Comparison of ENCODE assay signal across 1 cellular context in genomic region chr3:191328963-191329653, GRCh38.
TF ChIP-seq lines count a peak whose summit lies in the region.

CCDC50 (plus strand) TSS chr3:191329394; CDS start chr3:191329675, 281 bp downstream.

TF ChIP-seq in GM12878, 131 proteins besides CTCF, POLR2A, EP300 and RAD21 (continued from another document and continues in another):
- TF ChIP-seq IRF5 (IDR thresholded peaks at IDR 0.05; ENCODE audit: borderline replicate concordance) (no peak), MTA2 (IDR thresholded peaks at IDR 0.05; ENCODE audit: low read depth) (no peak), BHLHE40 (IDR thresholded peaks at IDR 0.05; ENCODE audit: borderline replicate concordance in 1 of 2, low read depth in 2 of 2, low read length in 1 of 2) (peak; percentile 58 to 65; a peak in 3 of 4 replicates), ZBTB11 (CRISPR knock-in tag; IDR thresholded peaks at IDR 0.05) (no peak), CEBPZ (IDR thresholded peaks at IDR 0.05; ENCODE audit: low read depth, low read length) (no peak), SMAD5 (IDR thresholded peaks at IDR 0.05; ENCODE audit: low read depth) (0 out of 2 replicates have a peak, but pooled peaks have one; percentile 29), BRCA1 (IDR thresholded peaks at IDR 0.05; ENCODE audit: low read depth, low read length) (no peak), STAT1 (conservative IDR thresholded peaks at IDR 0.05) (no peak), TARDBP (IDR thresholded peaks at IDR 0.05; ENCODE audit: borderline replicate concordance) (no peak), REST (IDR thresholded peaks at IDR 0.05; ENCODE audit: low read depth, low read length) (no peak), CEBPB (IDR thresholded peaks at IDR 0.05; ENCODE audit: borderline replicate concordance in 1 of 2, low read depth in 2 of 2, low read length in 2 of 2) (no peak), RCOR1 (conservative IDR thresholded peaks at IDR 0.05; ENCODE audit: low read depth, low read length) (no peak), ASH2L (IDR thresholded peaks at IDR 0.05; ENCODE audit: borderline replicate concordance, low read depth) (peak; percentile 71; the same call in 1 of the 2 replicates), RB1 (IDR thresholded peaks at IDR 0.05; ENCODE audit: borderline replicate concordance) (peak; percentile 28; the same call in 1 of the 2 replicates), MXI1 (IDR thresholded peaks at IDR 0.05; ENCODE audit: low read depth, low read length) (0 out of 2 replicates have a peak, but pooled peaks have one; percentile 13), NRF1 (conservative IDR thresholded peaks at IDR 0.05; ENCODE audit: low read depth, low read length) (no peak), CHD1 (IDR thresholded peaks at IDR 0.05; ENCODE audit: low read depth, low read length) (peak; percentile 39; the same call in 1 of the 2 replicates), NR2C1 (IDR thresholded peaks at IDR 0.05) (no peak), EED (IDR thresholded peaks at IDR 0.05; ENCODE audit: low read depth) (0 out of 2 replicates have a peak, but pooled peaks have one; percentile 46), PML (IDR thresholded peaks at IDR 0.05; ENCODE audit: low read length) (peak; percentile 53; the same call in 1 of the 2 replicates), MTA3 (IDR thresholded peaks at IDR 0.05; ENCODE audit: borderline replicate concordance, low read length) (no peak), MAX (IDR thresholded peaks at IDR 0.05; ENCODE audit: low read depth, low read length) (peak; percentile 55; the same call in 1 of the 2 replicates), KAT2A (conservative IDR thresholded peaks at IDR 0.05; ENCODE audit: control insufficient read depth, low read depth, low read length) (no peak), ZNF687 (IDR thresholded peaks at IDR 0.05) (peak; percentile 81; the same call in 1 of the 2 replicates), PRDM15 (CRISPR knock-in tag; IDR thresholded peaks at IDR 0.05) (no peak), NFIC (IDR thresholded peaks at IDR 0.05; ENCODE audit: low read depth, low read length) (no peak), FOXK2 (IDR thresholded peaks at IDR 0.05) (no peak), GATAD2B (conservative IDR thresholded peaks at IDR 0.05; ENCODE audit: low read depth) (peak; percentile 98), CHD2 (IDR thresholded peaks at IDR 0.05; ENCODE audit: borderline replicate concordance, low read depth, low read length) (peak; percentile 91), CREM (IDR thresholded peaks at IDR 0.05; ENCODE audit: low read depth) (peak; percentile 71), BMI1 (IDR thresholded peaks at IDR 0.05; ENCODE audit: borderline replicate concordance) (no peak), NR2F1 (conservative IDR thresholded peaks at IDR 0.05) (peak; percentile 62), HDGF (IDR thresholded peaks at IDR 0.05) (0 out of 2 replicates have a peak, but pooled peaks have one; percentile 51), STAT3 (IDR thresholded peaks at IDR 0.05; ENCODE audit: low read depth, low read length) (no peak), MEF2A (IDR thresholded peaks at IDR 0.05; ENCODE audit: insufficient read depth, low read depth, low read length) (no peak), LARP7 (IDR thresholded peaks at IDR 0.05) (peak; percentile 96), POU2F2 (IDR thresholded peaks at IDR 0.05; ENCODE audit: borderline replicate concordance, low read depth, low read length) (peak; percentile 53; the same call in 1 of the 3 replicates), YY1 (IDR thresholded peaks at IDR 0.05; ENCODE audit: low read depth, low read length) (0 out of 2 replicates have a peak, but pooled peaks have one; percentile 54), IRF4 (IDR thresholded peaks at IDR 0.05; ENCODE audit: low read depth, low read length) (0 out of 2 replicates have a peak, but pooled peaks have one; percentile 9), ZNF274 (IDR thresholded peaks at IDR 0.05; ENCODE audit: insufficient read depth, insufficient read length) (no peak), ZNF24 (IDR thresholded peaks at IDR 0.05) (0 out of 2 replicates have a peak, but pooled peaks have one; percentile 12), EGR1 (IDR thresholded peaks at IDR 0.05; ENCODE audit: borderline replicate concordance in 1 of 2, low read depth in 2 of 2, low read length in 2 of 2) (peak in 1 of 2 experiments; percentile 35; a peak in 1 of 3 replicates), SREBF2 (IDR thresholded peaks at IDR 0.05; ENCODE audit: low read length) (no peak)
